In the genomic region with DNA sequence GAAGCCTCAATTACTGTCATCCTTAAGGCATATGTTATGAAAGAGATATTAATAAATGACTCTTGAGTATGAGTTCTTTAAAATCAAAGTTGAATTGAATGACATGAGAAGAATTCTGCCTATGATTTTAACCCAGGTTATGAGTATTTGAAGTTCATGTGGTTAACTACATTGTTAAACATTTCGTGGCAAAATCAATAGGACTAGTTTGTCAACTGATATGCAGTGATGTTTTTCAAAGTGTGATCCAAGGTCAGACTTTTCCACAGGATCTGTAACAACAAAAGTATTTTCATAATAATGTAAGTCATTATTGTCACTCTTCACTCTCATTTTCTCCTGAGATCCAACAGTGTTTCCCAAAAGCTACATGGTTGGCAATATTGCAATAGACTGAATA, we compare ENCODE assay signal across 1 cellular context.
A peak's percentile ranks its signal among the peaks of the same experiment; 100 is the strongest.
TF ChIP-seq lines count a peak whose summit lies in the region.

No MANE protein-coding gene starts in this region.

TF ChIP-seq in HepG2, 621 proteins besides CTCF, POLR2A, EP300 and RAD21 (continued from another document and continues in another):
- TF ChIP-seq, protein P1, sequence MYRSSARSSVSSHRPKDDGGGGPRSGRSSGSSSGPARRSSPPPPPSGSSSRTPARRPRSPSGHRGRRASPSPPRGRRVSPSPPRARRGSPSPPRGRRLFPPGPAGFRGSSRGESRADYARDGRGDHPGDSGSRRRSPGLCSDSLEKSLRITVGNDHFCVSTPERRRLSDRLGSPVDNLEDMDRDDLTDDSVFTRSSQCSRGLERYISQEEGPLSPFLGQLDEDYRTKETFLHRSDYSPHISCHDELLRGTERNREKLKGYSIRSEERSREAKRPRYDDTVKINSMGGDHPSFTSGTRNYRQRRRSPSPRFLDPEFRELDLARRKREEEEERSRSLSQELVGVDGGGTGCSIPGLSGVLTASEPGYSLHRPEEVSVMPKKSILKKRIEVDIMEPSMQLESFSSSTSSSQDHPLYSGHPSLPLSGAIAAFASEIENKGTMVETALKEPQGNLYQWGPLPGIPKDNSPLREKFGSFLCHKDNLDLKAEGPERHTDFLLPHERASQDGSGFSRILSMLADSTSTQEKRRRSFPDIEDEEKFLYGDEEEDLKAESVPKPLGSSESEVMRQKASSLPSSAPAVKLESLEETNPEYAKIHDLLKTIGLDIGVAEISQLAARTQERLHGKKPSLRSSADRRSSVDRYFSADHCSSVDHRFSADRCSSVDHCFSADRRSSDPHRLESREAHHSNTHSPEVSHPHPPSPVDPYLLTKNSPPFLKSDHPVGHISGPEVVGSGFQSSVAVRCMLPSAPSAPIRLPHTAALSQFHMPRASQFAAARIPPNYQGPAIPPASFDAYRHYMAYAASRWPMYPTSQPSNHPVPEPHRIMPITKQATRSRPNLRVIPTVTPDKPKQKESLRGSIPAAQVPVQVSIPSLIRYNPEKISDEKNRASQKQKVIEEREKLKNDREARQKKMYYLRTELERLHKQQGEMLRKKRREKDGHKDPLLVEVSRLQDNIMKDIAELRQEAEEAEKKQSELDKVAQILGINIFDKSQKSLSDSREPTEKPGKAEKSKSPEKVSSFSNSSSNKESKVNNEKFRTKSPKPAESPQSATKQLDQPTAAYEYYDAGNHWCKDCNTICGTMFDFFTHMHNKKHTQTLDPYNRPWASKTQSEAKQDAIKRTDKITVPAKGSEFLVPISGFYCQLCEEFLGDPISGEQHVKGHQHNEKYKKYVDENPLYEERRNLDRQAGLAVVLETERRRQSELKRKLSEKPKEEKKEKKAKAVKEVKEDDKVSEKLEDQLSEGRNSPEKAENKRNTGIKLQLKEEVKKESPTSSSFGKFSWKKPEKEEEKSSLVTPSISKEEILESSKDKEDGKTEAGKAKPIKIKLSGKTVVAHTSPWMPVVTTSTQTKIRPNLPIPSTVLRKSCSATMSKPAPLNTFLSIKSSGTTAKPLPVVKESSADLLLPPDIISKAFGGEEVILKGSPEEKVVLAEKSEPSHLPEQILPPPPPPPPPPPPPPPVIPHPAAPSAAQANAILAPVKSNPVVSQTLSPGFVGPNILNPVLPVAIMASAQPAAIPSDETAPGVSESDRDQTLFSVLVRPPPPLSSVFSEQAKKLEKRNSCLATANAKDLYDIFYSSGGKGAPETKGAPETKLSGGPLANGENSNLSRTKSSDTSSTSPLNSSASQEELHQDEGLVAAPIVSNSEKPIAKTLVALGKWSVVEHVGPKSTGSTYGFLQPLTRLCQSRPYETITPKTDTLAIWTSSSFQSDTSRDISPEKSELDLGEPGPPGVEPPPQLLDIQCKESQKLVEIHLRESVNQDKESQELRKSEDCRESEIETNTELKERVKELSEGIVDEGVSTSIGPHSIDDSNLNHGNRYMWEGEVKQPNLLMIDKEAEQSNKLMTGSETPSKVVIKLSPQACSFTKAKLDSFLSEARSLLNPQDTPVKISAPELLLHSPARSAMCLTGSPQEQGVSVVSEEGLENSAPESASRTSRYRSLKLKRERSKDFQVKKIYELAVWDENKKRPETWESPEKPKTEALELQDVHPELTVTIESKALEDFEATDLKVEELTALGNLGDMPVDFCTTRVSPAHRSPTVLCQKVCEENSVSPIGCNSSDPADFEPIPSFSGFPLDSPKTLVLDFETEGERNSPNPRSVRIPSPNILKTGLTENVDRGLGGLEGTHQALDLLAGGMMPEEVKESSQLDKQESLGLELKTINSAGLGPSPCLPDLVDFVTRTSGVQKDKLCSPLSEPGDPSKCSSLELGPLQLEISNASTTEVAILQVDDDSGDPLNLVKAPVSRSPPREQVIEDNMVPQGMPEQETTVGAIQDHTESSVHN (CRISPR knock-in tag; IDR thresholded peaks at IDR 0.05): no peak
- TF ChIP-seq ZNF816 (CRISPR knock-in tag; IDR thresholded peaks at IDR 0.05; ENCODE audit: borderline replicate concordance) (no peak), KMT2A (CRISPR knock-in tag; IDR thresholded peaks at IDR 0.05) (no peak), ZSCAN12 (CRISPR knock-in tag; IDR thresholded peaks at IDR 0.05) (no peak), FIP1L1 (IDR thresholded peaks at IDR 0.05; ENCODE audit: borderline replicate concordance, insufficient read depth, low read depth, low read length) (no peak), SATB2 (CRISPR knock-in tag; IDR thresholded peaks at IDR 0.05) (no peak), ZNF317 (CRISPR knock-in tag; IDR thresholded peaks at IDR 0.05) (0 out of 2 replicates have a peak, but pooled peaks have one; percentile 39), TCF7L2 (IDR thresholded peaks at IDR 0.05; ENCODE audit: low read depth, low read length) (no peak), ZNF543 (CRISPR knock-in tag; IDR thresholded peaks at IDR 0.05) (no peak), ZMAT3 (CRISPR knock-in tag; conservative IDR thresholded peaks at IDR 0.05) (no peak), ZNF563 (CRISPR knock-in tag; IDR thresholded peaks at IDR 0.05) (no peak), MATR3 (CRISPR knock-in tag; IDR thresholded peaks at IDR 0.05) (no peak), HES4 (CRISPR knock-in tag; IDR thresholded peaks at IDR 0.05; ENCODE audit: borderline replicate concordance) (no peak), RARA (CRISPR knock-in tag; IDR thresholded peaks at IDR 0.05) (peak; percentile 89), YEATS4 (CRISPR knock-in tag; IDR thresholded peaks at IDR 0.05; ENCODE audit: borderline replicate concordance) (no peak), ZMYM2 (CRISPR knock-in tag; IDR thresholded peaks at IDR 0.05) (no peak), SAFB2 (CRISPR knock-in tag; IDR thresholded peaks at IDR 0.05; ENCODE audit: borderline replicate concordance, low read depth) (no peak), FOXA3 (CRISPR knock-in tag; IDR thresholded peaks at IDR 0.05) (peak; percentile 85), ZNF605 (CRISPR knock-in tag; IDR thresholded peaks at IDR 0.05) (no peak), PHB2 (IDR thresholded peaks at IDR 0.05; ENCODE audit: partially characterized antibody) (no peak)
- TF ChIP-seq, protein P2, sequence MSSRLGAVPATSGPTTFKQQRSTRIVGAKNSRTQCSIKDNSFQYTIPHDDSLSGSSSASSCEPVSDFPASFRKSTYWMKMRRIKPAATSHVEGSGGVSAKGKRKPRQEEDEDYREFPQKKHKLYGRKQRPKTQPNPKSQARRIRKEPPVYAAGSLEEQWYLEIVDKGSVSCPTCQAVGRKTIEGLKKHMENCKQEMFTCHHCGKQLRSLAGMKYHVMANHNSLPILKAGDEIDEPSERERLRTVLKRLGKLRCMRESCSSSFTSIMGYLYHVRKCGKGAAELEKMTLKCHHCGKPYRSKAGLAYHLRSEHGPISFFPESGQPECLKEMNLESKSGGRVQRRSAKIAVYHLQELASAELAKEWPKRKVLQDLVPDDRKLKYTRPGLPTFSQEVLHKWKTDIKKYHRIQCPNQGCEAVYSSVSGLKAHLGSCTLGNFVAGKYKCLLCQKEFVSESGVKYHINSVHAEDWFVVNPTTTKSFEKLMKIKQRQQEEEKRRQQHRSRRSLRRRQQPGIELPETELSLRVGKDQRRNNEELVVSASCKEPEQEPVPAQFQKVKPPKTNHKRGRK (CRISPR knock-in tag; IDR thresholded peaks at IDR 0.05): no peak
- TF ChIP-seq, protein P3, sequence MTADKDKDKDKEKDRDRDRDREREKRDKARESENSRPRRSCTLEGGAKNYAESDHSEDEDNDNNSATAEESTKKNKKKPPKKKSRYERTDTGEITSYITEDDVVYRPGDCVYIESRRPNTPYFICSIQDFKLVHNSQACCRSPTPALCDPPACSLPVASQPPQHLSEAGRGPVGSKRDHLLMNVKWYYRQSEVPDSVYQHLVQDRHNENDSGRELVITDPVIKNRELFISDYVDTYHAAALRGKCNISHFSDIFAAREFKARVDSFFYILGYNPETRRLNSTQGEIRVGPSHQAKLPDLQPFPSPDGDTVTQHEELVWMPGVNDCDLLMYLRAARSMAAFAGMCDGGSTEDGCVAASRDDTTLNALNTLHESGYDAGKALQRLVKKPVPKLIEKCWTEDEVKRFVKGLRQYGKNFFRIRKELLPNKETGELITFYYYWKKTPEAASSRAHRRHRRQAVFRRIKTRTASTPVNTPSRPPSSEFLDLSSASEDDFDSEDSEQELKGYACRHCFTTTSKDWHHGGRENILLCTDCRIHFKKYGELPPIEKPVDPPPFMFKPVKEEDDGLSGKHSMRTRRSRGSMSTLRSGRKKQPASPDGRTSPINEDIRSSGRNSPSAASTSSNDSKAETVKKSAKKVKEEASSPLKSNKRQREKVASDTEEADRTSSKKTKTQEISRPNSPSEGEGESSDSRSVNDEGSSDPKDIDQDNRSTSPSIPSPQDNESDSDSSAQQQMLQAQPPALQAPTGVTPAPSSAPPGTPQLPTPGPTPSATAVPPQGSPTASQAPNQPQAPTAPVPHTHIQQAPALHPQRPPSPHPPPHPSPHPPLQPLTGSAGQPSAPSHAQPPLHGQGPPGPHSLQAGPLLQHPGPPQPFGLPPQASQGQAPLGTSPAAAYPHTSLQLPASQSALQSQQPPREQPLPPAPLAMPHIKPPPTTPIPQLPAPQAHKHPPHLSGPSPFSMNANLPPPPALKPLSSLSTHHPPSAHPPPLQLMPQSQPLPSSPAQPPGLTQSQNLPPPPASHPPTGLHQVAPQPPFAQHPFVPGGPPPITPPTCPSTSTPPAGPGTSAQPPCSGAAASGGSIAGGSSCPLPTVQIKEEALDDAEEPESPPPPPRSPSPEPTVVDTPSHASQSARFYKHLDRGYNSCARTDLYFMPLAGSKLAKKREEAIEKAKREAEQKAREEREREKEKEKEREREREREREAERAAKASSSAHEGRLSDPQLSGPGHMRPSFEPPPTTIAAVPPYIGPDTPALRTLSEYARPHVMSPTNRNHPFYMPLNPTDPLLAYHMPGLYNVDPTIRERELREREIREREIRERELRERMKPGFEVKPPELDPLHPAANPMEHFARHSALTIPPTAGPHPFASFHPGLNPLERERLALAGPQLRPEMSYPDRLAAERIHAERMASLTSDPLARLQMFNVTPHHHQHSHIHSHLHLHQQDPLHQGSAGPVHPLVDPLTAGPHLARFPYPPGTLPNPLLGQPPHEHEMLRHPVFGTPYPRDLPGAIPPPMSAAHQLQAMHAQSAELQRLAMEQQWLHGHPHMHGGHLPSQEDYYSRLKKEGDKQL (CRISPR knock-in tag; IDR thresholded peaks at IDR 0.05; ENCODE audit: low read depth): peak; percentile 51; the same call in 1 of the 2 replicates
- TF ChIP-seq, protein P4, sequence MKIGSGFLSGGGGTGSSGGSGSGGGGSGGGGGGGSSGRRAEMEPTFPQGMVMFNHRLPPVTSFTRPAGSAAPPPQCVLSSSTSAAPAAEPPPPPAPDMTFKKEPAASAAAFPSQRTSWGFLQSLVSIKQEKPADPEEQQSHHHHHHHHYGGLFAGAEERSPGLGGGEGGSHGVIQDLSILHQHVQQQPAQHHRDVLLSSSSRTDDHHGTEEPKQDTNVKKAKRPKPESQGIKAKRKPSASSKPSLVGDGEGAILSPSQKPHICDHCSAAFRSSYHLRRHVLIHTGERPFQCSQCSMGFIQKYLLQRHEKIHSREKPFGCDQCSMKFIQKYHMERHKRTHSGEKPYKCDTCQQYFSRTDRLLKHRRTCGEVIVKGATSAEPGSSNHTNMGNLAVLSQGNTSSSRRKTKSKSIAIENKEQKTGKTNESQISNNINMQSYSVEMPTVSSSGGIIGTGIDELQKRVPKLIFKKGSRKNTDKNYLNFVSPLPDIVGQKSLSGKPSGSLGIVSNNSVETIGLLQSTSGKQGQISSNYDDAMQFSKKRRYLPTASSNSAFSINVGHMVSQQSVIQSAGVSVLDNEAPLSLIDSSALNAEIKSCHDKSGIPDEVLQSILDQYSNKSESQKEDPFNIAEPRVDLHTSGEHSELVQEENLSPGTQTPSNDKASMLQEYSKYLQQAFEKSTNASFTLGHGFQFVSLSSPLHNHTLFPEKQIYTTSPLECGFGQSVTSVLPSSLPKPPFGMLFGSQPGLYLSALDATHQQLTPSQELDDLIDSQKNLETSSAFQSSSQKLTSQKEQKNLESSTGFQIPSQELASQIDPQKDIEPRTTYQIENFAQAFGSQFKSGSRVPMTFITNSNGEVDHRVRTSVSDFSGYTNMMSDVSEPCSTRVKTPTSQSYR (CRISPR knock-in tag; IDR thresholded peaks at IDR 0.05; ENCODE audit: borderline replicate concordance): no peak
- TF ChIP-seq, protein P5, sequence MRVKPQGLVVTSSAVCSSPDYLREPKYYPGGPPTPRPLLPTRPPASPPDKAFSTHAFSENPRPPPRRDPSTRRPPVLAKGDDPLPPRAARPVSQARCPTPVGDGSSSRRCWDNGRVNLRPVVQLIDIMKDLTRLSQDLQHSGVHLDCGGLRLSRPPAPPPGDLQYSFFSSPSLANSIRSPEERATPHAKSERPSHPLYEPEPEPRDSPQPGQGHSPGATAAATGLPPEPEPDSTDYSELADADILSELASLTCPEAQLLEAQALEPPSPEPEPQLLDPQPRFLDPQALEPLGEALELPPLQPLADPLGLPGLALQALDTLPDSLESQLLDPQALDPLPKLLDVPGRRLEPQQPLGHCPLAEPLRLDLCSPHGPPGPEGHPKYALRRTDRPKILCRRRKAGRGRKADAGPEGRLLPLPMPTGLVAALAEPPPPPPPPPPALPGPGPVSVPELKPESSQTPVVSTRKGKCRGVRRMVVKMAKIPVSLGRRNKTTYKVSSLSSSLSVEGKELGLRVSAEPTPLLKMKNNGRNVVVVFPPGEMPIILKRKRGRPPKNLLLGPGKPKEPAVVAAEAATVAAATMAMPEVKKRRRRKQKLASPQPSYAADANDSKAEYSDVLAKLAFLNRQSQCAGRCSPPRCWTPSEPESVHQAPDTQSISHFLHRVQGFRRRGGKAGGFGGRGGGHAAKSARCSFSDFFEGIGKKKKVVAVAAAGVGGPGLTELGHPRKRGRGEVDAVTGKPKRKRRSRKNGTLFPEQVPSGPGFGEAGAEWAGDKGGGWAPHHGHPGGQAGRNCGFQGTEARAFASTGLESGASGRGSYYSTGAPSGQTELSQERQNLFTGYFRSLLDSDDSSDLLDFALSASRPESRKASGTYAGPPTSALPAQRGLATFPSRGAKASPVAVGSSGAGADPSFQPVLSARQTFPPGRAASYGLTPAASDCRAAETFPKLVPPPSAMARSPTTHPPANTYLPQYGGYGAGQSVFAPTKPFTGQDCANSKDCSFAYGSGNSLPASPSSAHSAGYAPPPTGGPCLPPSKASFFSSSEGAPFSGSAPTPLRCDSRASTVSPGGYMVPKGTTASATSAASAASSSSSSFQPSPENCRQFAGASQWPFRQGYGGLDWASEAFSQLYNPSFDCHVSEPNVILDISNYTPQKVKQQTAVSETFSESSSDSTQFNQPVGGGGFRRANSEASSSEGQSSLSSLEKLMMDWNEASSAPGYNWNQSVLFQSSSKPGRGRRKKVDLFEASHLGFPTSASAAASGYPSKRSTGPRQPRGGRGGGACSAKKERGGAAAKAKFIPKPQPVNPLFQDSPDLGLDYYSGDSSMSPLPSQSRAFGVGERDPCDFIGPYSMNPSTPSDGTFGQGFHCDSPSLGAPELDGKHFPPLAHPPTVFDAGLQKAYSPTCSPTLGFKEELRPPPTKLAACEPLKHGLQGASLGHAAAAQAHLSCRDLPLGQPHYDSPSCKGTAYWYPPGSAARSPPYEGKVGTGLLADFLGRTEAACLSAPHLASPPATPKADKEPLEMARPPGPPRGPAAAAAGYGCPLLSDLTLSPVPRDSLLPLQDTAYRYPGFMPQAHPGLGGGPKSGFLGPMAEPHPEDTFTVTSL (CRISPR knock-in tag; IDR thresholded peaks at IDR 0.05; ENCODE audit: borderline replicate concordance): peak; percentile 72; the same call in 1 of the 2 replicates
- TF ChIP-seq, protein P6, sequence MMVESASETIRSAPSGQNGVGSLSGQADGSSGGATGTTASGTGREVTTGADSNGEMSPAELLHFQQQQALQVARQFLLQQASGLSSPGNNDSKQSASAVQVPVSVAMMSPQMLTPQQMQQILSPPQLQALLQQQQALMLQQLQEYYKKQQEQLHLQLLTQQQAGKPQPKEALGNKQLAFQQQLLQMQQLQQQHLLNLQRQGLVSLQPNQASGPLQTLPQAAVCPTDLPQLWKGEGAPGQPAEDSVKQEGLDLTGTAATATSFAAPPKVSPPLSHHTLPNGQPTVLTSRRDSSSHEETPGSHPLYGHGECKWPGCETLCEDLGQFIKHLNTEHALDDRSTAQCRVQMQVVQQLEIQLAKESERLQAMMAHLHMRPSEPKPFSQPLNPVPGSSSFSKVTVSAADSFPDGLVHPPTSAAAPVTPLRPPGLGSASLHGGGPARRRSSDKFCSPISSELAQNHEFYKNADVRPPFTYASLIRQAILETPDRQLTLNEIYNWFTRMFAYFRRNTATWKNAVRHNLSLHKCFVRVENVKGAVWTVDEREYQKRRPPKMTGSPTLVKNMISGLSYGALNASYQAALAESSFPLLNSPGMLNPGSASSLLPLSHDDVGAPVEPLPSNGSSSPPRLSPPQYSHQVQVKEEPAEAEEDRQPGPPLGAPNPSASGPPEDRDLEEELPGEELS (CRISPR knock-in tag; IDR thresholded peaks at IDR 0.05): peak; percentile 69
